ENCODE assay signal across 8 cellular contexts in genomic region chr16:30394603-30395154, GRCh38.
A peak's percentile ranks its signal among the peaks of the same experiment; 100 is the strongest.
DNase-seq lines count a peak whose midpoint lies in the region; ATAC-seq, FAIRE-seq and TF ChIP-seq lines count a peak whose summit lies in the region.

No MANE protein-coding gene starts in this region.

- FAIRE-seq in GM19239 (lab: Jason Lieb, UNC), result no peak

- no peak for TF ChIP-seq CTCF in DND-41 (IDR thresholded peaks at IDR 0.05; ENCODE audit: borderline replicate concordance, extremely low read depth, low read length, poor library complexity, severe bottlenecking)

- H3K4me2 ChIP-seq in DND-41 (ENCODE audit: insufficient read depth, low read length), result peak overlapping the region; percentile 88

- peaks cover 14% of the 10 kb centered on the region for H4K20me1 ChIP-seq in DND-41 (ENCODE audit: insufficient read depth, low read length)

- H3K36me3 ChIP-seq in DND-41 (ENCODE audit: insufficient read depth, low read length), result peaks cover 25% of the 10 kb centered on the region
- peaks cover 14% of the 10 kb centered on the region for H3K36me3 ChIP-seq in effector memory CD4-positive, alpha-beta T cell (ENCODE audit: control insufficient read depth, insufficient read depth, low read length)
- H3K36me3 ChIP-seq in muscle layer of duodenum (ENCODE audit: control insufficient read depth in 1 of 2, insufficient read depth in 2 of 2, low read length in 2 of 2), result peaks cover 0 to 15% of the 10 kb centered on the region in 2 donors

- peak overlapping the region; percentile 81 for H2AFZ ChIP-seq in DND-41 (ENCODE audit: low read depth, low read length)

- H3K9me3 ChIP-seq in DND-41 (ENCODE audit: insufficient read depth, low read length, severe bottlenecking) (no peaks in the 10 kb centered on the region), muscle layer of duodenum (ENCODE audit: control insufficient read depth in 1 of 2, low read length in 2 of 2) (no peaks in the 10 kb centered on the region)
- H3K9me3 ChIP-seq in effector memory CD4-positive, alpha-beta T cell (ENCODE audit: control insufficient read depth, low read length), result no peaks in the 10 kb centered on the region

- no peaks in the 10 kb centered on the region for H3K27me3 ChIP-seq in DND-41 (ENCODE audit: insufficient read depth, low read length, poor library complexity)
- H3K27me3 ChIP-seq in effector memory CD4-positive, alpha-beta T cell (replicated peaks; ENCODE audit: control insufficient read depth, insufficient read depth, low read length, poor library complexity, severe bottlenecking), result no peaks in the 10 kb centered on the region
- no peaks in the 10 kb centered on the region for H3K27me3 ChIP-seq in muscle layer of duodenum (ENCODE audit: low read depth, low read length)

- peak; percentile 45 for ATAC-seq in DND-41 (ENCODE audit: insufficient read depth, low read depth)
- ATAC-seq in GM18861 (IDR thresholded peaks at IDR 0.05; ENCODE audit: unreplicated experiment), result no peak
- no peak for ATAC-seq in GM21576 (IDR thresholded peaks at IDR 0.05; ENCODE audit: unreplicated experiment)

- H3K4me1 ChIP-seq in DND-41 (ENCODE audit: insufficient read depth, low read length) (peaks cover 49% of the 10 kb centered on the region), muscle layer of duodenum (ENCODE audit: control insufficient read depth in 1 of 2, insufficient read depth in 2 of 2, low read length in 2 of 2) (peaks cover 4 to 31% of the 10 kb centered on the region in 2 donors)
- H3K4me1 ChIP-seq in effector memory CD4-positive, alpha-beta T cell (ENCODE audit: control insufficient read depth, insufficient read depth, low read length, poor library complexity, severe bottlenecking), result peaks cover 11% of the 10 kb centered on the region

- H3K27ac ChIP-seq in DND-41 (ENCODE audit: low read length), result peak overlapping the region; percentile 88
- peak overlapping the region; percentile 58 for H3K27ac ChIP-seq in effector memory CD4-positive, alpha-beta T cell (ENCODE audit: insufficient read depth, low read length, poor library complexity, severe bottlenecking)
- peak overlapping the region; percentile 41 for H3K27ac ChIP-seq in muscle layer of duodenum (ENCODE audit: low read length)

- peak; percentile 42 for DNase-seq in DND-41
- peak; percentile 80 for DNase-seq in NCI-H2227 treated with DMSO at 0.1 percent for 48 hours (lab: John Stamatoyannopoulos, UW)
- DNase-seq in effector memory CD4-positive, alpha-beta T cell, result no peak
- no peak for DNase-seq in T-helper 9 cell
- no peak for DNase-seq in GM19239 (ENCODE audit: insufficient read length, low spot score)

- peak overlapping the region; percentile 96 for H3K9ac ChIP-seq in DND-41 (ENCODE audit: low read depth, low read length)

- H3K4me3 ChIP-seq in DND-41 (ENCODE audit: low read depth in 1 of 2, low read length in 2 of 2), result peak overlapping the region; percentile 68 to 90
- peak overlapping the region; percentile 71 for H3K4me3 ChIP-seq in effector memory CD4-positive, alpha-beta T cell (ENCODE audit: insufficient read depth, low read depth, low read length, poor library complexity, severe bottlenecking)
- H3K4me3 ChIP-seq in muscle layer of duodenum (ENCODE audit: low read depth in 1 of 2, low read length in 2 of 2), result peak overlapping the region; percentile 61 to 86

- H3K79me2 ChIP-seq in DND-41 (ENCODE audit: insufficient read depth, low read length), result peaks cover 40% of the 10 kb centered on the region

Comparison
In these comparisons a context has a peak if more than half of its experiments do, and no peak if none do; other contexts are left out.
1. DNase-seq: peak in DND-41 (single experiment) and NCI-H2227 treated with DMSO at 0.1 percent for 48 hours (single experiment); none in effector memory CD4-positive, alpha-beta T cell (0 of 3), T-helper 9 cell (single experiment) and GM19239 (single experiment).
2. Peak in every context shown above with its lines, with median percentiles within 50 percentile points of each other: H3K27ac ChIP-seq and H3K4me3 ChIP-seq.